In genomic region chr22:37187552-37187890, GRCh38 we compare ENCODE assay signal across 1 cellular context.
TF ChIP-seq lines count a peak whose summit lies in the region.

No MANE protein-coding gene starts in this region.

TF ChIP-seq in SK-N-SH, 30 proteins besides CTCF, POLR2A, EP300 and RAD21 (continued from another document):
- TF ChIP-seq, protein P1, sequence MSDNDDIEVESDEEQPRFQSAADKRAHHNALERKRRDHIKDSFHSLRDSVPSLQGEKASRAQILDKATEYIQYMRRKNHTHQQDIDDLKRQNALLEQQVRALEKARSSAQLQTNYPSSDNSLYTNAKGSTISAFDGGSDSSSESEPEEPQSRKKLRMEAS (IDR thresholded peaks at IDR 0.05; ENCODE audit: low read depth), result peak; percentile 31
TF ChIP-seq in SK-N-SH: peak in this region for 2.
